ENCODE assay signal across 28 cellular contexts in the genomic region with DNA sequence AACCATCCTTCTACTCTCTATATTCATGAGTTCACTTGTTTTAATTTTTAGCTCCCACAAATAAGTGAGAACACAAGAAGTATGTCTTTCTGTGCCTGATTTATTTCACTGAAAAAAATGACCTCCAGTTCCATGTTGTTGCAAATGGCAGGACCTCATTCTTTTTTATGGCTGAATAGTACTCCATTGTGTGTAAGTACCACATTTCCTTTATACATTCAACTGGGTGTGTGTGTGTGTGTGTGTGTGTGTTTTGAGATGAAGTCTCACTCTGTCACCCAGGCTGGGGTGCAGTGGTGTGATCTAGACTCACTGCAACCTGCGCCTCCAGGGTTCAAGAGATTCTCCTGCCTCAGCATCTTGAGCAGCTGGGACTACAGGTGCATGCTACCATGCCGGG. TPM values are rescaled to one million over a fixed set of nuclear protein-coding genes. Genes with fewer than 3 reads are reported as not detected.
"Had no signal": no experiment of that assay in that cellular context is flagged by ENCODE, and none has a peak within 500 bp of the region (broad histone marks: within the 10 kb centered on the region; RNA-seq: fewer than 3 reads in every experiment).

No MANE protein-coding gene starts in this region.

- H3K27ac ChIP-seq: stomach, suprapubic skin, testis, thoracic aorta, thyroid gland, tibial artery, tibial nerve, transverse colon, upper lobe of left lung, upper lobe of right lung, uterus, vagina had no signal

- H3K4me1 ChIP-seq: stomach, suprapubic skin, thyroid gland, tibial artery, upper lobe of left lung, upper lobe of right lung, uterus, vagina had no signal

- ATAC-seq: stimulated activated effector memory CD8-positive, alpha-beta T cell treated with anti-CD3 and anti-CD28 coated beads, Interleukin-12 subunit alpha, Interleukin-12 subunit beta, amount 100 ng/mL, for 72 hours; stimulated activated memory B cell treated with anti-CD40 and anti-IgM and Interleukin-4, amounts not matched to agents 10 μg/mL and 1 μg/mL and 100 μg/mL, for 72 hours; stimulated activated naive B cell treated with anti-CD40 and anti-IgM and Interleukin-4, amounts not matched to agents 10 μg/mL and 1 μg/mL and 100 μg/mL, for 72 hours; stimulated activated naive CD8-positive, alpha-beta T cell treated with anti-CD3 and anti-CD28 coated beads, Interleukin-15, amount 100 ng/mL, for 72 hours; stimulated activated naive CD8-positive, alpha-beta T cell treated with anti-CD3 and anti-CD28 coated beads, Interleukin-15, Interleukin-2, amounts not matched to agents 100 U/mL and 50 U/mL, for 24 hours; upper lobe of right lung had no signal

- H3K4me3 ChIP-seq: stomach, suprapubic skin, testis, thoracic aorta, thyroid gland, tibial artery, tibial nerve, transverse colon, upper lobe of left lung, upper lobe of right lung, uterus, vagina had no signal

- DNase-seq: stimulated activated CD4-positive, alpha-beta T cell treated with anti-CD3 and anti-CD28 coated beads, Interleukin-2, amount 100 ng/mL, for 48 hours; stimulated activated CD4-positive, alpha-beta T cell treated with anti-CD3 and anti-CD28 coated beads, Interleukin-4, amount 100 ng/mL, for 1 hour; stimulated activated CD4-positive, alpha-beta T cell treated with anti-CD3 and anti-CD28 coated beads, Interleukin-4, amount 100 ng/mL, for 24 hours; stimulated activated CD4-positive, alpha-beta T cell treated with anti-CD3 and anti-CD28 coated beads, Interleukin-4, amount 100 ng/mL, for 4 hours; stimulated activated CD8-positive, alpha-beta memory T cell treated with anti-CD3 and anti-CD28 coated beads, Interleukin-4, amount 100 ng/mL, for 48 hours; stimulated activated naive B cell treated with anti-CD40 and anti-IgM and Interleukin-4, amounts not matched to agents 10 μg/mL and 1 μg/mL and 100 μg/mL, for 72 hours; stimulated activated naive CD4-positive, alpha-beta T cell; stimulated activated naive CD4-positive, alpha-beta T cell treated with Interleukin-2 at 50 U/mL for 16 hours; stimulated activated naive CD8-positive, alpha-beta T cell treated with anti-CD3 and anti-CD28 coated beads, Interleukin-15, amount 100 ng/mL, for 72 hours; stimulated activated naive CD8-positive, alpha-beta T cell treated with anti-CD3 and anti-CD28 coated beads, Interleukin-15, Interleukin-2, amounts not matched to agents 100 U/mL and 50 U/mL, for 24 hours; stomach; substantia nigra; testis; thyroid gland; tibial artery; transverse colon; trophoblast cell; upper lobe of left lung; upper lobe of right lung; uterus had no signal

- FAIRE-seq: urothelium cell line had no signal

- H3K27me3 ChIP-seq: stomach, suprapubic skin, testis, thyroid gland, tibial nerve, transverse colon, upper lobe of left lung, upper lobe of right lung, uterus, vagina had no signal

- H3K36me3 ChIP-seq: stomach, suprapubic skin, thoracic aorta, thyroid gland, tibial artery, tibial nerve, transverse colon, upper lobe of left lung, upper lobe of right lung, uterus, vagina had no signal

- H3K9me3 ChIP-seq: stomach, suprapubic skin, testis, thoracic aorta, thyroid gland, tibial artery, tibial nerve, transverse colon, upper lobe of left lung, upper lobe of right lung, uterus, vagina had no signal

RNA-seq across cellular contexts. Expression of a gene that starts 41.2 kb away (rescaled TPM):
- total RNA-seq: thyroid gland, ureter had no signal
- polyA plus RNA-seq: stomach had no signal
